Comparison of ENCODE assay signal across 8 cellular contexts in genomic region chr5:148808864-148809642, GRCh38. TPM values are rescaled to one million over a fixed set of nuclear protein-coding genes. Genes with fewer than 3 reads are reported as not detected.
DNase-seq lines count a peak whose midpoint lies in the region; ATAC-seq and TF ChIP-seq lines count a peak whose summit lies in the region.

No MANE protein-coding gene starts in this region.

- no peaks in the 10 kb centered on the region for H3K27me3 Mint-ChIP-seq in natural killer cell (ENCODE audit: low read depth in 2 of 2)

- 29 to 67% (median 32%) methylated on average over 10 of the region's 10 CpGs for WGBS in adipose tissue, 3 donors

- intact Hi-C loops in natural killer cell (cut with micrococcal nuclease), result loop anchor here (2.0 kb wide), 1 partner anchor 18 kb away; the partner anchor contains the start of gene ADRB2

- ATAC-seq in GM18870 (IDR thresholded peaks at IDR 0.05; ENCODE audit: unreplicated experiment), result peak; percentile 49
- ATAC-seq in HG03060 (IDR thresholded peaks at IDR 0.05; ENCODE audit: low read depth, unreplicated experiment), result peak; percentile 48
- peak; percentile 77 to 81 (median 79) for ATAC-seq in natural killer cell

- H3K27ac ChIP-seq in adipose tissue (ENCODE audit: low read depth, low read length), result peak overlapping the region; percentile 15

- no peaks in the 10 kb centered on the region for H3K36me3 Mint-ChIP-seq in natural killer cell

- peak overlapping the region; percentile 93 for H3K4me3 Mint-ChIP-seq in natural killer cell

- peaks cover 28 to 31% of the 10 kb centered on the region in 2 donors for H3K4me1 Mint-ChIP-seq in natural killer cell

- no peak for TF ChIP-seq CTCF in natural killer cell (IDR thresholded peaks at IDR 0.05)

- peak; percentile 92 to 94 for DNase-seq in AML-193 (lab: John Stamatoyannopoulos, UW)
- peak; percentile 23 for DNase-seq in NCI-H748 treated with DMSO at 0.1 percent for 48 hours (lab: John Stamatoyannopoulos, UW)
- no peak for DNase-seq in natural killer cell
- DNase-seq in NCI-H2171 (lab: John Stamatoyannopoulos, UW), result no peak
- DNase-seq in NCI-H2227 (lab: John Stamatoyannopoulos, UW; ENCODE audit: unreplicated experiment), result no peak

- peak overlapping the region; percentile 86 to 87 for H3K27ac Mint-ChIP-seq in natural killer cell

- H3K9me3 Mint-ChIP-seq in natural killer cell, result no peaks in the 10 kb centered on the region

RNA-seq across cellular contexts. Expression of gene ADRB2, which starts 17.4 kb away (rescaled TPM):
- 10 to 100 TPM in 1 of 3 donors, 1 to 10 TPM in 1, under 1 TPM in 1; 0.71 to 12.0 (median 2.4) TPM for polyA plus RNA-seq in adipose tissue
- total RNA-seq in natural killer cell, result 10 to 100 TPM; 47.1 to 78.9 (median 60.7) TPM

Comparison
In these comparisons a context has a peak if more than half of its experiments do, and no peak if none do; other contexts are left out.
1. DNase-seq: peak in AML-193 (2 of 2) and NCI-H748 treated with DMSO at 0.1 percent for 48 hours (single experiment); none in natural killer cell (single experiment), NCI-H2171 (single experiment) and NCI-H2227 (single experiment).
2. Peak in every context shown above with its lines, with median percentiles within 50 percentile points of each other: ATAC-seq.